ENCODE assay signal across 1 cellular context in genomic region chr7:97117372-97118188, GRCh38.
TF ChIP-seq lines count a peak whose summit lies in the region.

SDHAF3 (plus strand) TSS chr7:97117698; CDS start chr7:97117724, 26 bp downstream.

TF ChIP-seq in HepG2, 621 proteins besides CTCF, POLR2A, EP300 and RAD21 (continued from another document and continues in another):
- TF ChIP-seq ZBTB39 (CRISPR knock-in tag; IDR thresholded peaks at IDR 0.05) (no peak), PRMT3 (CRISPR knock-in tag; IDR thresholded peaks at IDR 0.05; ENCODE audit: borderline replicate concordance, low read depth) (peak; percentile 63; the same call in 1 of the 2 replicates), MAFF (IDR thresholded peaks at IDR 0.05; ENCODE audit: low read depth, low read length) (no peak), ZNF644 (CRISPR knock-in tag; IDR thresholded peaks at IDR 0.05; ENCODE audit: low read depth) (no peak), PRDM4 (CRISPR knock-in tag; IDR thresholded peaks at IDR 0.05; ENCODE audit: borderline replicate concordance) (no peak), PATZ1 (CRISPR knock-in tag; IDR thresholded peaks at IDR 0.05) (peak; percentile 74), POGZ (CRISPR knock-in tag; IDR thresholded peaks at IDR 0.05) (peak; percentile 100), ZNF224 (CRISPR knock-in tag; IDR thresholded peaks at IDR 0.05) (no peak), ZNF30 (CRISPR knock-in tag; IDR thresholded peaks at IDR 0.05) (no peak), ZBTB14 (CRISPR knock-in tag; IDR thresholded peaks at IDR 0.05) (peak; percentile 98), SMARCC2 (IDR thresholded peaks at IDR 0.05) (no peak), ZNF800 (CRISPR knock-in tag; IDR thresholded peaks at IDR 0.05) (no peak), ZNF572 (CRISPR knock-in tag; IDR thresholded peaks at IDR 0.05) (peak; percentile 89; the same call in 1 of the 2 replicates), RNF219 (CRISPR knock-in tag; IDR thresholded peaks at IDR 0.05) (peak; percentile 40; the same call in 1 of the 2 replicates), MED8 (CRISPR knock-in tag; IDR thresholded peaks at IDR 0.05; ENCODE audit: insufficient replicate concordance) (peak; percentile 85), ZNF367 (CRISPR knock-in tag; IDR thresholded peaks at IDR 0.05; ENCODE audit: borderline replicate concordance) (0 out of 2 replicates have a peak, but pooled peaks have one; percentile 12), ATM (IDR thresholded peaks at IDR 0.05; ENCODE audit: borderline replicate concordance) (no peak), TSC22D2 (CRISPR knock-in tag; IDR thresholded peaks at IDR 0.05; ENCODE audit: borderline replicate concordance) (no peak), CSRNP1 (CRISPR knock-in tag; IDR thresholded peaks at IDR 0.05) (peak; percentile 85), NFRKB (IDR thresholded peaks at IDR 0.05) (no peak), ZNF138 (CRISPR knock-in tag; IDR thresholded peaks at IDR 0.05; ENCODE audit: low read depth) (no peak), USF2 (IDR thresholded peaks at IDR 0.05; ENCODE audit: low read depth, low read length) (no peak), USF2 (CRISPR knock-in tag; IDR thresholded peaks at IDR 0.05; ENCODE audit: borderline replicate concordance) (no peak), ZBTB2 (CRISPR knock-in tag; IDR thresholded peaks at IDR 0.05; ENCODE audit: low read depth) (peak; percentile 88), ZNF207 (IDR thresholded peaks at IDR 0.05; ENCODE audit: borderline replicate concordance) (no peak), RBAK (CRISPR knock-in tag; IDR thresholded peaks at IDR 0.05) (peak; percentile 53; the same call in 1 of the 2 replicates), KLF12 (CRISPR knock-in tag; IDR thresholded peaks at IDR 0.05; ENCODE audit: borderline replicate concordance) (peak; percentile 99), ATF1 (CRISPR knock-in tag; IDR thresholded peaks at IDR 0.05) (peak; percentile 56; the same call in 1 of the 2 replicates), ZNF564 (CRISPR knock-in tag; IDR thresholded peaks at IDR 0.05) (no peak), ZFP41 (CRISPR knock-in tag; IDR thresholded peaks at IDR 0.05; ENCODE audit: borderline replicate concordance) (peak; percentile 94), ZNF10 (CRISPR knock-in tag; IDR thresholded peaks at IDR 0.05; ENCODE audit: borderline replicate concordance, low read depth) (no peak), ZXDC (CRISPR knock-in tag; IDR thresholded peaks at IDR 0.05) (no peak; the same call in 1 of the 2 replicates), ZNF546 (CRISPR knock-in tag; conservative IDR thresholded peaks at IDR 0.05) (0 out of 2 replicates have a peak, but pooled peaks have one; percentile 39), SP1 (IDR thresholded peaks at IDR 0.05) (no peak), SP1 (CRISPR knock-in tag; IDR thresholded peaks at IDR 0.05) (peak; percentile 92), KDM5B (CRISPR knock-in tag; IDR thresholded peaks at IDR 0.05; ENCODE audit: borderline replicate concordance) (peak; percentile 80; the same call in 1 of the 2 replicates), EED (CRISPR knock-in tag; IDR thresholded peaks at IDR 0.05) (no peak), NR0B2 (CRISPR knock-in tag; IDR thresholded peaks at IDR 0.05) (peak; percentile 80; the same call in 1 of the 2 replicates)
